ENCODE assay signal across 15 cellular contexts in genomic region chr4:92634891-92635290, GRCh38.
DNase-seq lines count a peak whose midpoint lies in the region; ATAC-seq and TF ChIP-seq lines count a peak whose summit lies in the region.
"Had no signal": no experiment of that assay in that cellular context is flagged by ENCODE, and none has a peak within 500 bp of the region (broad histone marks: within the 10 kb centered on the region; RNA-seq: fewer than 3 reads in every experiment).

No MANE protein-coding gene starts in this region.

- H3K27me3 ChIP-seq in neuronal stem cell (ENCODE audit: control insufficient read depth in 3 of 3, insufficient read depth in 3 of 3, low read depth in 1 of 3, low read length in 3 of 3) (no peaks in the 10 kb centered on the region), PC-3 (ENCODE audit: low read length) (no peaks in the 10 kb centered on the region)

- H3K4me3 ChIP-seq in neuronal stem cell (ENCODE audit: low read length in 2 of 2) (no peak overlapping the region), PC-3 (ENCODE audit: low read length) (no peak overlapping the region)

- POLR2A ChIA-PET in PC-3 (lab: Charles Lee; ENCODE audit: unreplicated experiment): no interaction called here

- H2BK15ac ChIP-seq in neuronal stem cell (ENCODE audit: low read length): no peak overlapping the region

- H3K23ac ChIP-seq in neuronal stem cell (ENCODE audit: low read depth, low read length, poor library complexity): no peak overlapping the region

- no peaks in the 10 kb centered on the region for H3K9me2 ChIP-seq in PC-3 (replicated peaks; ENCODE audit: low read length)

- no peak overlapping the region for H2BK5ac ChIP-seq in neuronal stem cell (ENCODE audit: low read length)

- no peak overlapping the region for H3K14ac ChIP-seq in neuronal stem cell (ENCODE audit: low read length)

- H3K18ac ChIP-seq in neuronal stem cell (ENCODE audit: low read length): no peak overlapping the region

- H4K20me1 ChIP-seq in PC-3 (ENCODE audit: low read length): no peaks in the 10 kb centered on the region

- no peaks in the 10 kb centered on the region for H3K79me2 ChIP-seq in PC-3 (ENCODE audit: low read length)

- H3K4me2 ChIP-seq in neuronal stem cell (ENCODE audit: insufficient read depth, low read length, poor library complexity, severe bottlenecking) (no peak overlapping the region), PC-3 (ENCODE audit: low read length) (no peak overlapping the region)

- no peak overlapping the region for H2BK120ac ChIP-seq in neuronal stem cell (ENCODE audit: low read depth, low read length)

- DNase-seq in G401 (ENCODE audit: low spot score) (peak; percentile 21), NCI-H69 (lab: John Stamatoyannopoulos, UW) (peak; percentile 5), neuronal stem cell (ENCODE audit: low spot score) (no peak), iPS-NIHi7 (ENCODE audit: extremely low spot score) (no peak), NCI-H2029 treated with DMSO at 0.1 percent for 48 hours (lab: John Stamatoyannopoulos, UW) (no peak), PC-3 (no peak)
- DNase-seq: COR-L47, NCI-H1048, NCI-H1436 treated with DMSO at 0.1 percent for 48 hours, NCI-H2081, NCI-H510A treated with DMSO at 0.1 percent for 48 hours, SHP77 had no signal

- H3K9ac ChIP-seq in neuronal stem cell (ENCODE audit: low read depth, low read length, poor library complexity): no peak overlapping the region
- H3K9ac ChIP-seq in PC-3 (ENCODE audit: low read length): no peak overlapping the region

- H2BK12ac ChIP-seq in neuronal stem cell (ENCODE audit: low read length): no peak overlapping the region

- no TSS peak for BruUV-seq in PC-3 (replicated peaks; lab: Mats Ljungman, UMichigan)

- WGBS in neuronal stem cell (ENCODE audit: extremely low coverage in 2 of 2, insufficient read length in 2 of 2, insufficient replicate concordance in 1 of 2), 2 donors: no CpG with 5 or more reads among the region's 3 CpGs

- intact Hi-C loops in PC-3 (cut with micrococcal nuclease): no loop called here

- no peaks in the 10 kb centered on the region for H3F3A ChIP-seq in PC-3 (ENCODE audit: low read length, unreplicated experiment)

- no peaks in the 10 kb centered on the region for H3K36me3 ChIP-seq in neuronal stem cell (replicated peaks in 1 of 2; ENCODE audit: control insufficient read depth in 2 of 2, insufficient read depth in 2 of 2, low read length in 2 of 2)
- H3K36me3 ChIP-seq in PC-3 (ENCODE audit: low read depth, low read length): no peaks in the 10 kb centered on the region

- H4K8ac ChIP-seq in neuronal stem cell (ENCODE audit: low read depth, low read length): no peak overlapping the region

- H3K4me1 ChIP-seq in neuronal stem cell (ENCODE audit: control insufficient read depth in 2 of 2, insufficient read depth in 1 of 2, low read depth in 1 of 2, low read length in 2 of 2): no peaks in the 10 kb centered on the region
- H3K4me1 ChIP-seq in PC-3 (ENCODE audit: insufficient read depth, low read length): no peaks in the 10 kb centered on the region

- in situ Hi-C loops in G401 (cut with HindIII; ENCODE audit: low sequenced_read_pairs): no loop called here

- H3K4ac ChIP-seq in neuronal stem cell (ENCODE audit: low read length): no peak overlapping the region

- H3K9me3 ChIP-seq in neuronal stem cell (replicated peaks in 1 of 2; ENCODE audit: control insufficient read depth in 2 of 2, insufficient read depth in 1 of 2, low read depth in 1 of 2, low read length in 2 of 2): no peaks in the 10 kb centered on the region
- H3K9me3 ChIP-seq in PC-3 (ENCODE audit: low read length): no peaks in the 10 kb centered on the region

- no peak for TF ChIP-seq CTCF in PC-3 (conservative IDR thresholded peaks at IDR 0.05; ENCODE audit: low read depth, low read length)

- H4K91ac ChIP-seq in neuronal stem cell (ENCODE audit: low read depth, low read length, poor library complexity): no peak overlapping the region

- H2AK5ac ChIP-seq in neuronal stem cell (ENCODE audit: low read depth, low read length): no peak overlapping the region

- peak overlapping the region; percentile 67 for H3K27ac ChIP-seq in cingulate gyrus (ENCODE audit: low read depth, low read length)
- H3K27ac ChIP-seq in neuronal stem cell (replicated peaks; ENCODE audit: low read length): no peak overlapping the region
- no peak overlapping the region for H3K27ac ChIP-seq in PC-3 (ENCODE audit: low read length)

- ATAC-seq in PC-3 (no peak), HG02763 (IDR thresholded peaks at IDR 0.05; ENCODE audit: unreplicated experiment) (no peak)
- ATAC-seq: SK-N-SH treated with all-trans-retinoic acid at 6 μM for 48 hours had no signal

- H3K79me1 ChIP-seq in neuronal stem cell (ENCODE audit: low read depth, low read length): no peaks in the 10 kb centered on the region

- H2AFZ ChIP-seq in neuronal stem cell (ENCODE audit: low read length) (peak overlapping the region; percentile 45), PC-3 (ENCODE audit: low read length) (no peak overlapping the region)

- CTCF ChIA-PET in PC-3 (lab: Charles Lee): no interaction called here

Comparison
In these comparisons a context has a peak if more than half of its experiments do, and no peak if none do; other contexts are left out.
1. DNase-seq: peak in G401 (single experiment) and NCI-H69 (single experiment); none in neuronal stem cell (single experiment), iPS-NIHi7 (single experiment), NCI-H2029 treated with DMSO at 0.1 percent for 48 hours (single experiment) and PC-3 (single experiment).